ENCODE assay signal across 18 cellular contexts in genomic region chr5:132303589-132303988, GRCh38. TPM values are rescaled to one million over a fixed set of nuclear protein-coding genes. Genes with fewer than 3 reads are reported as not detected.
"Had no signal": no experiment of that assay in that cellular context is flagged by ENCODE, and none has a peak within 500 bp of the region (broad histone marks: within the 10 kb centered on the region; RNA-seq: fewer than 3 reads in every experiment).

No MANE protein-coding gene starts in this region.

- H3K36me3 ChIP-seq: esophagus muscularis mucosa, gastroesophageal sphincter, tibial artery, upper lobe of left lung, uterus had no signal

- DNase-seq: effector memory CD4-positive, alpha-beta T cell; foreskin fibroblast; glutamatergic neuron; islet precursor cell; mucosa of descending colon; naive thymus-derived CD8-positive, alpha-beta T cell; occipital lobe; stimulated activated naive CD4-positive, alpha-beta T cell treated with Interleukin-2 at 50 U/mL for 16 hours; tibial artery; upper lobe of left lung; uterus had no signal

- H3K4me3 ChIP-seq: esophagus muscularis mucosa, gastroesophageal sphincter, mucosa of descending colon, skin epidermis, tibial artery, upper lobe of left lung, uterus had no signal

- H3K4me3 Mint-ChIP-seq: naive thymus-derived CD8-positive, alpha-beta T cell; neural crest cell had no signal

- H3K27ac ChIP-seq: epithelial cell of prostate, esophagus muscularis mucosa, gastroesophageal sphincter, skin epidermis, tibial artery, upper lobe of left lung, uterus had no signal

- H3K27me3 ChIP-seq: esophagus muscularis mucosa, gastroesophageal sphincter, tibial artery, upper lobe of left lung, uterus had no signal

- H3K9me3 ChIP-seq: upper lobe of left lung had no signal

- H3K4me1 Mint-ChIP-seq: naive thymus-derived CD8-positive, alpha-beta T cell had no signal

- H3K27me3 Mint-ChIP-seq: naive thymus-derived CD8-positive, alpha-beta T cell had no signal

- ATAC-seq: gastroesophageal sphincter; left lobe of liver; mucosa of descending colon; naive thymus-derived CD8-positive, alpha-beta T cell; sciatic nerve had no signal

- H3K4me1 ChIP-seq: gastroesophageal sphincter, uterus had no signal

RNA-seq across cellular contexts. Expression of gene SLC22A4, which starts 9.4 kb away (rescaled TPM):
- total RNA-seq: naive thymus-derived CD8-positive, alpha-beta T cell had no signal
- polyA plus RNA-seq: naive thymus-derived CD8-positive, alpha-beta T cell had no signal

RNA-seq across cellular contexts. Expression of gene PDLIM4, which starts 46.1 kb away (rescaled TPM):
- total RNA-seq: naive thymus-derived CD8-positive, alpha-beta T cell had no signal
- polyA plus RNA-seq: naive thymus-derived CD8-positive, alpha-beta T cell had no signal
